Comparison of ENCODE assay signal across 25 cellular contexts in genomic region chr7:154693646-154694045, GRCh38.
A peak's percentile ranks its signal among the peaks of the same experiment; 100 is the strongest.
DNase-seq lines count a peak whose midpoint lies in the region; ATAC-seq and TF ChIP-seq lines count a peak whose summit lies in the region.
"Had no signal": no experiment of that assay in that cellular context is flagged by ENCODE, and none has a peak within 500 bp of the region (broad histone marks: within the 10 kb centered on the region; RNA-seq: fewer than 3 reads in every experiment).

No MANE protein-coding gene starts in this region.

- H3K27ac Mint-ChIP-seq in brain = peak overlapping the region in 3 of 5 experiments; percentile 53 to 95 (median 83)
- H3K27ac Mint-ChIP-seq: CD8-positive, alpha-beta T cell; GM23338; IgD-negative memory B cell; T-cell had no signal

- H3K9me3 ChIP-seq in neuronal stem cell (replicated peaks in 1 of 2; ENCODE audit: control insufficient read depth in 2 of 2, insufficient read depth in 1 of 2, low read depth in 1 of 2, low read length in 2 of 2) = no peaks in the 10 kb centered on the region
- H3K9me3 ChIP-seq: BLaER1 treated with 17β-estradiol and CSF1 and Interleukin-3, amounts not matched to agents 10 nM and 100 nM; MG63; SJCRH30 had no signal

- ATAC-seq in HG02571 (IDR thresholded peaks at IDR 0.05; ENCODE audit: unreplicated experiment) (no peak), GM21390 (IDR thresholded peaks at IDR 0.05; ENCODE audit: unreplicated experiment) (no peak)
- ATAC-seq: CD8-positive, alpha-beta T cell; GM23338; Panc1; T-cell had no signal

- H3K9ac ChIP-seq in neuronal stem cell (ENCODE audit: low read depth, low read length, poor library complexity) = no peak overlapping the region
- H3K9ac ChIP-seq: BLaER1 treated with 17β-estradiol and CSF1 and Interleukin-3, amounts not matched to agents 10 nM and 100 nM had no signal

- no peaks in the 10 kb centered on the region for H3K27me3 Mint-ChIP-seq in brain
- H3K27me3 Mint-ChIP-seq: IgD-negative memory B cell, T-cell had no signal

- no peak overlapping the region for H4K8ac ChIP-seq in neuronal stem cell (ENCODE audit: low read depth, low read length)

- no peaks in the 10 kb centered on the region for H3K4me1 ChIP-seq in neuronal stem cell (ENCODE audit: control insufficient read depth in 2 of 2, insufficient read depth in 1 of 2, low read depth in 1 of 2, low read length in 2 of 2)
- H3K4me1 ChIP-seq: BLaER1 treated with 17β-estradiol and CSF1 and Interleukin-3, amounts not matched to agents 10 nM and 100 nM; SJCRH30 had no signal

- no peak for TF ChIP-seq CTCF in brain (conservative IDR thresholded peaks at IDR 0.05)

- no peak overlapping the region for H2BK120ac ChIP-seq in neuronal stem cell (ENCODE audit: low read depth, low read length)

- H3K27ac ChIP-seq in neuronal stem cell (replicated peaks; ENCODE audit: low read length) = no peak overlapping the region
- H3K27ac ChIP-seq: BLaER1 treated with 17β-estradiol and CSF1 and Interleukin-3, amounts not matched to agents 10 nM and 100 nM; SJCRH30 had no signal

- no peak overlapping the region for H2AFZ ChIP-seq in neuronal stem cell (ENCODE audit: low read length)
- H2AFZ ChIP-seq: GM23338 had no signal

- WGBS in neuronal stem cell (ENCODE audit: extremely low coverage in 2 of 2, insufficient read length in 2 of 2, insufficient replicate concordance in 1 of 2), 2 donors = no CpG with 5 or more reads among the region's 4 CpGs

- no peak overlapping the region for H2BK12ac ChIP-seq in neuronal stem cell (ENCODE audit: low read length)

- H3K4ac ChIP-seq in neuronal stem cell (ENCODE audit: low read length) = no peak overlapping the region

- H3K4me3 ChIP-seq in neuronal stem cell (ENCODE audit: low read length in 2 of 2) = no peak overlapping the region
- H3K4me3 ChIP-seq: BLaER1 treated with 17β-estradiol and CSF1 and Interleukin-3, amounts not matched to agents 10 nM and 100 nM; GM23338; MG63; SJCRH30 had no signal

- no peaks in the 10 kb centered on the region for H3K36me3 Mint-ChIP-seq in brain
- H3K36me3 Mint-ChIP-seq: CD8-positive, alpha-beta T cell; IgD-negative memory B cell; T-cell had no signal

- peak; percentile 29 for DNase-seq in Daoy (ENCODE audit: low read depth)
- peak; percentile 7 for DNase-seq in NAMALWA (ENCODE audit: low spot score)
- DNase-seq in neuronal stem cell (ENCODE audit: low spot score) = no peak
- no peak for DNase-seq in NCI-H2171 treated with DMSO at 0.1 percent for 48 hours (lab: John Stamatoyannopoulos, UW)
- DNase-seq: ACHN; CD8-positive, alpha-beta T cell; EL; HCEC 1CT; MG63; NCI-H1092; NCI-H1436 treated with DMSO at 0.1 percent for 48 hours; NCI-H1930; NCI-H226; NCI-H510A treated with DMSO at 0.1 percent for 48 hours; NCI-H748 treated with DMSO at 0.1 percent for 48 hours; NK-92 treated with Interleukin-12 subunit alpha and Interleukin-12 subunit beta, amount 100 ng/mL, for 24 hours; SJCRH30; T-cell had no signal

- no peak overlapping the region for H3K14ac ChIP-seq in neuronal stem cell (ENCODE audit: low read length)

- no peak overlapping the region for H3K4me3 Mint-ChIP-seq in brain
- H3K4me3 Mint-ChIP-seq: CD8-positive, alpha-beta T cell; GM23338; IgD-negative memory B cell; T-cell had no signal

- no peak overlapping the region for H4K91ac ChIP-seq in neuronal stem cell (ENCODE audit: low read depth, low read length, poor library complexity)

- peak overlapping the region; percentile 6 for H3K18ac ChIP-seq in neuronal stem cell (ENCODE audit: low read length)

- H2AK5ac ChIP-seq in neuronal stem cell (ENCODE audit: low read depth, low read length) = no peak overlapping the region

- H3K23ac ChIP-seq in neuronal stem cell (ENCODE audit: low read depth, low read length, poor library complexity) = no peak overlapping the region

- H2BK15ac ChIP-seq in neuronal stem cell (ENCODE audit: low read length) = no peak overlapping the region

- H3K36me3 ChIP-seq in neuronal stem cell (replicated peaks in 1 of 2; ENCODE audit: control insufficient read depth in 2 of 2, insufficient read depth in 2 of 2, low read length in 2 of 2) = no peaks in the 10 kb centered on the region
- H3K36me3 ChIP-seq: BLaER1 treated with 17β-estradiol and CSF1 and Interleukin-3, amounts not matched to agents 10 nM and 100 nM; MG63; SJCRH30 had no signal

- peaks cover 34% of the 10 kb centered on the region for H3K4me1 Mint-ChIP-seq in brain
- H3K4me1 Mint-ChIP-seq: IgD-negative memory B cell, T-cell had no signal

- no peaks in the 10 kb centered on the region for H3K79me1 ChIP-seq in neuronal stem cell (ENCODE audit: low read depth, low read length)

- no peak overlapping the region for H3K4me2 ChIP-seq in neuronal stem cell (ENCODE audit: insufficient read depth, low read length, poor library complexity, severe bottlenecking)
- H3K4me2 ChIP-seq: BLaER1 treated with 17β-estradiol and CSF1 and Interleukin-3, amounts not matched to agents 10 nM and 100 nM; GM23338 had no signal

- peaks cover 0 to 4% (median 0%) of the 10 kb centered on the region in 5 experiments for H3K9me3 Mint-ChIP-seq in brain
- H3K9me3 Mint-ChIP-seq: CD8-positive, alpha-beta T cell; GM23338 had no signal

- no peak overlapping the region for H2BK5ac ChIP-seq in neuronal stem cell (ENCODE audit: low read length)

- no peaks in the 10 kb centered on the region for H3K27me3 ChIP-seq in neuronal stem cell (ENCODE audit: control insufficient read depth in 3 of 3, insufficient read depth in 3 of 3, low read depth in 1 of 3, low read length in 3 of 3)
- H3K27me3 ChIP-seq: BLaER1 treated with 17β-estradiol and CSF1 and Interleukin-3, amounts not matched to agents 10 nM and 100 nM; MG63 had no signal

Comparison
In these comparisons a context has a peak if more than half of its experiments do, and no peak if none do; other contexts are left out.
1. DNase-seq: peak in Daoy (single experiment) and NAMALWA (single experiment); none in neuronal stem cell (single experiment) and NCI-H2171 treated with DMSO at 0.1 percent for 48 hours (single experiment).